ENCODE assay signal across 20 cellular contexts in genomic region chr7:57182031-57182430, GRCh38. TPM values are rescaled to one million over a fixed set of nuclear protein-coding genes. Genes with fewer than 3 reads are reported as not detected.
A peak's percentile ranks its signal among the peaks of the same experiment; 100 is the strongest.
DNase-seq lines count a peak whose midpoint lies in the region; ATAC-seq and TF ChIP-seq lines count a peak whose summit lies in the region.
"Had no signal": no experiment of that assay in that cellular context is flagged by ENCODE, and none has a peak within 500 bp of the region (broad histone marks: within the 10 kb centered on the region; RNA-seq: fewer than 3 reads in every experiment).

No MANE protein-coding gene starts in this region.

- intact Hi-C loops in PC-3 (cut with micrococcal nuclease) (no loop called here), posterior vena cava (cut with DNase I) (no loop called here)

- no peaks in the 10 kb centered on the region for H4K20me1 ChIP-seq in PC-3 (ENCODE audit: low read length)
- H4K20me1 ChIP-seq: BLaER1 had no signal

- H3K9ac ChIP-seq in PC-3 (ENCODE audit: low read length), result no peak overlapping the region
- no peak overlapping the region for H3K9ac ChIP-seq in subcutaneous abdominal adipose tissue (ENCODE audit: low read length in 5 of 5)
- H3K9ac ChIP-seq: BLaER1 had no signal

- H3K9me2 ChIP-seq in PC-3 (replicated peaks; ENCODE audit: low read length), result no peaks in the 10 kb centered on the region

- peaks cover 22% of the 10 kb centered on the region for H3K9me3 Mint-ChIP-seq in endothelial cell (ENCODE audit: unreplicated experiment)

- H3K36me3 Mint-ChIP-seq in endothelial cell (ENCODE audit: low read depth, unreplicated experiment), result peaks cover 15% of the 10 kb centered on the region
- H3K36me3 Mint-ChIP-seq: CD14-positive monocyte; CD4-positive, CD25-positive, alpha-beta regulatory T cell; CD8-positive, alpha-beta memory T cell had no signal

- H3K4me2 ChIP-seq in PC-3 (ENCODE audit: low read length), result no peak overlapping the region
- H3K4me2 ChIP-seq: BLaER1 had no signal

- no peak for ATAC-seq in PC-3
- ATAC-seq in GM21737 (IDR thresholded peaks at IDR 0.05; ENCODE audit: unreplicated experiment), result no peak
- no peak for ATAC-seq in HG02798 (IDR thresholded peaks at IDR 0.05; ENCODE audit: poor library complexity, unreplicated experiment)

- no peaks in the 10 kb centered on the region for H3K4me1 Mint-ChIP-seq in endothelial cell (ENCODE audit: unreplicated experiment)
- H3K4me1 Mint-ChIP-seq: CD14-positive monocyte; CD4-positive, alpha-beta memory T cell; CD4-positive, CD25-positive, alpha-beta regulatory T cell; CD8-positive, alpha-beta memory T cell had no signal

- H3K27ac ChIP-seq in PC-3 (ENCODE audit: low read length), result no peak overlapping the region
- H3K27ac ChIP-seq in subcutaneous abdominal adipose tissue (ENCODE audit: low read depth, low read length), result no peak overlapping the region
- H3K27ac ChIP-seq: BLaER1 had no signal

- H3K27ac Mint-ChIP-seq in endothelial cell (ENCODE audit: unreplicated experiment), result no peak overlapping the region
- H3K27ac Mint-ChIP-seq: CD4-positive, alpha-beta memory T cell; CD4-positive, CD25-positive, alpha-beta regulatory T cell; CD8-positive, alpha-beta memory T cell had no signal

- no TSS peak for BruUV-seq in PC-3 (replicated peaks; lab: Mats Ljungman, UMichigan)

- H3K27me3 Mint-ChIP-seq in endothelial cell (ENCODE audit: unreplicated experiment), result peaks cover 10% of the 10 kb centered on the region
- H3K27me3 Mint-ChIP-seq: CD4-positive, alpha-beta memory T cell; CD4-positive, CD25-positive, alpha-beta regulatory T cell had no signal

- H2AFZ ChIP-seq in PC-3 (ENCODE audit: low read length), result no peak overlapping the region

- H3K27me3 ChIP-seq in PC-3 (ENCODE audit: low read length) (no peaks in the 10 kb centered on the region), subcutaneous abdominal adipose tissue (ENCODE audit: control insufficient read depth in 5 of 5, insufficient read depth in 4 of 5, low read length in 5 of 5) (no peaks in the 10 kb centered on the region)
- H3K27me3 ChIP-seq: BE2C, BLaER1 had no signal

- H3K4me3 ChIP-seq in PC-3 (ENCODE audit: low read length) (no peak overlapping the region), subcutaneous abdominal adipose tissue (ENCODE audit: low read depth in 1 of 5, low read length in 5 of 5) (peak overlapping the region in 3 of 5 donors; percentile 11 to 51 (median 18))
- H3K4me3 ChIP-seq: BLaER1 had no signal

- DNase-seq in PC-3 (peak; percentile 2), endothelial cell (ENCODE audit: low spot score) (no peak), posterior vena cava (ENCODE audit: low spot score) (peak; percentile 67), D341Med (ENCODE audit: low spot score) (no peak)
- DNase-seq: 8988T; ACHN; BE2C; C1 segment of cervical spinal cord; CD4-positive, alpha-beta memory T cell; CD4-positive, CD25-positive, alpha-beta regulatory T cell; CD8-positive, alpha-beta memory T cell; COR-L47; DMS79 treated with DMSO at 0.1 percent for 48 hours; GF-D8 had no signal

- POLR2A ChIA-PET in PC-3 (lab: Charles Lee; ENCODE audit: unreplicated experiment), result no interaction called here

- no peak for TF ChIP-seq CTCF in PC-3 (conservative IDR thresholded peaks at IDR 0.05; ENCODE audit: low read depth, low read length)
- no peak for TF ChIP-seq CTCF in endothelial cell (IDR thresholded peaks at IDR 0.05; ENCODE audit: unreplicated experiment)

- CTCF ChIA-PET in PC-3 (lab: Charles Lee), result no interaction called here

- no peaks in the 10 kb centered on the region for H3K79me2 ChIP-seq in PC-3 (ENCODE audit: low read length)

- H3K9me3 ChIP-seq in PC-3 (ENCODE audit: low read length) (no peaks in the 10 kb centered on the region), subcutaneous abdominal adipose tissue (ENCODE audit: control insufficient read depth in 5 of 5, low read length in 5 of 5) (peaks cover 0 to 68% (median 46%) of the 10 kb centered on the region in 5 donors)
- H3K9me3 ChIP-seq: BE2C, BLaER1 had no signal

- H3F3A ChIP-seq in PC-3 (ENCODE audit: low read length, unreplicated experiment), result no peaks in the 10 kb centered on the region

- H3K36me3 ChIP-seq in PC-3 (ENCODE audit: low read depth, low read length) (no peaks in the 10 kb centered on the region), subcutaneous abdominal adipose tissue (ENCODE audit: control insufficient read depth in 5 of 5, insufficient read depth in 5 of 5, low read length in 5 of 5) (no peaks in the 10 kb centered on the region)
- H3K36me3 ChIP-seq: BE2C, BLaER1 had no signal

- H3K4me3 Mint-ChIP-seq in endothelial cell (ENCODE audit: unreplicated experiment), result peak overlapping the region; percentile 42
- H3K4me3 Mint-ChIP-seq: CD14-positive monocyte; CD4-positive, alpha-beta memory T cell; CD4-positive, CD25-positive, alpha-beta regulatory T cell; CD8-positive, alpha-beta memory T cell had no signal

- H3K4me1 ChIP-seq in PC-3 (ENCODE audit: insufficient read depth, low read length) (no peaks in the 10 kb centered on the region), subcutaneous abdominal adipose tissue (ENCODE audit: control insufficient read depth in 5 of 5, insufficient read depth in 5 of 5, low read length in 5 of 5) (no peaks in the 10 kb centered on the region)
- H3K4me1 ChIP-seq: BE2C, BLaER1 had no signal

RNA-seq across cellular contexts. Expression of gene ZNF479, which starts 49.8 kb away (rescaled TPM):
- total RNA-seq in PC-3 (2014; rRNA removed) (not detected in 2 replicates), endothelial cell (ENCODE audit: unreplicated experiment) (not detected), posterior vena cava (not detected)
- total RNA-seq: A673; CD4-positive, alpha-beta memory T cell; CD4-positive, CD25-positive, alpha-beta regulatory T cell; CD8-positive, alpha-beta memory T cell had no signal

Comparison
In these comparisons a context has a peak if more than half of its experiments do, and no peak if none do; other contexts are left out.
1. DNase-seq: peak in PC-3 (single experiment) and posterior vena cava (single experiment); none in endothelial cell (single experiment) and D341Med (single experiment).